10 cellular contexts compared by ENCODE assay signal in genomic region chr2:230447455-230448451, GRCh38. TPM values are rescaled to one million over a fixed set of nuclear protein-coding genes. Genes with fewer than 3 reads are reported as not detected.
A peak's percentile ranks its signal among the peaks of the same experiment; 100 is the strongest.
DNase-seq lines count a peak whose midpoint lies in the region; ATAC-seq, FAIRE-seq and TF ChIP-seq lines count a peak whose summit lies in the region.
"Had no signal": no experiment of that assay in that cellular context is flagged by ENCODE, and none has a peak within 500 bp of the region (broad histone marks: within the 10 kb centered on the region; RNA-seq: fewer than 3 reads in every experiment).

No MANE protein-coding gene starts in this region.

- no peak for TF ChIP-seq CTCF in A673 (conservative IDR thresholded peaks at IDR 0.05; ENCODE audit: low read depth, low read length)

- H3K4me3 ChIP-seq in aorta (ENCODE audit: low read length in 2 of 2) (no peak overlapping the region), A673 (ENCODE audit: low read depth, low read length, poor library complexity, severe bottlenecking) (no peak overlapping the region)
- H3K4me3 ChIP-seq: skin epidermis had no signal

- no peaks in the 10 kb centered on the region for H3K9me3 ChIP-seq in aorta (ENCODE audit: control insufficient read depth, low read length)
- no peaks in the 10 kb centered on the region for H3K9me3 ChIP-seq in A673 (ENCODE audit: low read depth, low read length, poor library complexity, severe bottlenecking)

- no peak for TF ChIP-seq POLR2A in GM12891 (IDR thresholded peaks at IDR 0.05; ENCODE audit: low read depth, low read length)

- peaks cover 83% of the 10 kb centered on the region for H3K36me3 Mint-ChIP-seq in effector memory CD8-positive, alpha-beta T cell (ENCODE audit: insufficient read depth)

- intact Hi-C loops in aorta (cut with DNase I) (no loop called here), left ventricle myocardium superior (cut with micrococcal nuclease) (no loop called here), A673 (cut with micrococcal nuclease; ENCODE audit: unreplicated experiment) (no loop called here)

- CTCF ChIA-PET in A673 (lab: Charles Lee), result no interaction called here

- H3K27me3 ChIP-seq in aorta (ENCODE audit: control insufficient read depth in 1 of 2, insufficient read depth in 2 of 2, low read length in 1 of 2) (no peaks in the 10 kb centered on the region), A673 (replicated peaks; ENCODE audit: insufficient read depth, low read depth, low read length, poor library complexity) (no peaks in the 10 kb centered on the region)

- POLR2A ChIA-PET in A673 (lab: Charles Lee; ENCODE audit: low non-redundant PET), result no interaction called here

- peak overlapping the region; percentile 0 to 51 for H3K4me3 Mint-ChIP-seq in effector memory CD8-positive, alpha-beta T cell

- WGBS in aorta, 2 donors, result 86 to 89% methylated on average over 8 of the region's 8 CpGs

- no peak overlapping the region for H3K27ac ChIP-seq in aorta (ENCODE audit: low read depth in 1 of 2, low read length in 2 of 2)
- H3K27ac ChIP-seq in A673 (ENCODE audit: low read depth, low read length, poor library complexity, severe bottlenecking), result no peak overlapping the region

- DNase-seq in GM12891 (ENCODE audit: insufficient read length, low spot score) (no peak), aorta (no peak), hepatic stellate cell (ENCODE audit: low spot score) (no peak), left ventricle myocardium superior (no peak), A673 (ENCODE audit: low spot score) (no peak)
- DNase-seq in effector memory CD8-positive, alpha-beta T cell, result no peak
- DNase-seq: T1000 had no signal

- H3K4me1 Mint-ChIP-seq in effector memory CD8-positive, alpha-beta T cell (ENCODE audit: low read depth in 2 of 2), result peaks cover 35 to 50% of the 10 kb centered on the region in 2 donors

- peak overlapping the region; percentile 33 to 86 for H3K27ac Mint-ChIP-seq in effector memory CD8-positive, alpha-beta T cell

- H3K4me1 ChIP-seq in aorta (ENCODE audit: control insufficient read depth in 1 of 2, insufficient read depth in 2 of 2, low read length in 2 of 2), result peaks cover 0 to 2% of the 10 kb centered on the region in 2 donors
- H3K4me1 ChIP-seq in A673 (ENCODE audit: insufficient read depth, low read length, poor library complexity, severe bottlenecking), result no peaks in the 10 kb centered on the region

- no peaks in the 10 kb centered on the region for H3K9me3 Mint-ChIP-seq in effector memory CD8-positive, alpha-beta T cell

- ATAC-seq in GM21390 (IDR thresholded peaks at IDR 0.05; ENCODE audit: unreplicated experiment), result peak; percentile 78
- ATAC-seq in HG03460 (IDR thresholded peaks at IDR 0.05; ENCODE audit: unreplicated experiment), result peak; percentile 81
- peak; percentile 85 for ATAC-seq in effector memory CD8-positive, alpha-beta T cell (replicated peaks)
- ATAC-seq in aorta (ENCODE audit: low FRiP score), result no peak
- ATAC-seq in left ventricle myocardium superior, result no peak

- peak; percentile 91 for FAIRE-seq in GM12891 (lab: Jason Lieb, UNC)

- H3K36me3 ChIP-seq in aorta (ENCODE audit: control insufficient read depth in 1 of 2, insufficient read depth in 2 of 2, low read length in 1 of 2) (peaks cover 5 to 10% of the 10 kb centered on the region in 2 donors), A673 (ENCODE audit: insufficient read depth, low read length, poor library complexity, severe bottlenecking) (no peaks in the 10 kb centered on the region)

- no peaks in the 10 kb centered on the region for H3K27me3 Mint-ChIP-seq in effector memory CD8-positive, alpha-beta T cell

- no TSS peak for BruUV-seq in A673 (replicated peaks; lab: Mats Ljungman, UMichigan)

TF ChIP-seq in GM12891, 5 proteins besides CTCF, POLR2A, EP300 and RAD21:
- TF ChIP-seq POLR2AphosphoS5 (IDR thresholded peaks at IDR 0.05; ENCODE audit: low read depth, low read length), result no peak
- TF ChIP-seq POU2F2 (IDR thresholded peaks at IDR 0.05; ENCODE audit: low read depth, low read length), result peak; percentile 86; the same call in 1 of the 2 replicates
- no peak for TF ChIP-seq PAX5 (IDR thresholded peaks at IDR 0.05; ENCODE audit: insufficient read depth, low read length, severe bottlenecking)
- peak; percentile 97 for TF ChIP-seq SPI1 (IDR thresholded peaks at IDR 0.05; ENCODE audit: low read depth, low read length)
- no peak for TF ChIP-seq TAF1 (IDR thresholded peaks at IDR 0.05; ENCODE audit: low read depth, low read length)

RNA-seq across cellular contexts. Expression of gene SP100, which starts 31.8 kb away (rescaled TPM):
- polyA plus RNA-seq in GM12891 (2012; ENCODE audit: low read depth, missing spikeins), result 137 TPM
- total RNA-seq in aorta (100 to 1,000 TPM; 122 to 171 TPM), left ventricle myocardium superior (69.2 TPM), A673 (2021) (2.9 and 3.8 TPM in 2 replicates)
- 10 to 100 TPM; 58.7 to 70.8 TPM for polyA plus RNA-seq in aorta

Comparison
In these comparisons a context has a peak if more than half of its experiments do, and no peak if none do; other contexts are left out.
1. ATAC-seq: peak in GM21390 (single experiment), HG03460 (single experiment) and effector memory CD8-positive, alpha-beta T cell (single experiment); none in aorta (single experiment) and left ventricle myocardium superior (single experiment).
2. RNA of gene SP100, which starts 31.8 kb away (total RNA-seq): 122 to 171 TPM in aorta and 69.2 TPM in left ventricle myocardium superior (single experiment); 2.9 to 3.8 TPM in A673; every median in the first group is over 10 times any median in the second.